In genomic region chr5:87916320-87916719, GRCh38 we compare ENCODE assay signal across 26 cellular contexts.
"Had no signal": no experiment of that assay in that cellular context is flagged by ENCODE, and none has a peak within 500 bp of the region (broad histone marks: within the 10 kb centered on the region; RNA-seq: fewer than 3 reads in every experiment).

No MANE protein-coding gene starts in this region.

- H3K27ac Mint-ChIP-seq: activated B cell treated with CpG ODN at 0.5 μM for 24 hours; activated CD4-positive, alpha-beta T cell treated with anti-CD3 and anti-CD28 coated beads, Interleukin-2, amount 10 ng/mL, durations not matched to agents 24 days and 14 days; activated CD8-positive, alpha-beta memory T cell treated with anti-CD3 and anti-CD28 coated beads, Interleukin-2, amount 10 ng/mL, durations not matched to agents 7 days and 5 days; activated naive CD4-positive, alpha-beta T cell treated with anti-CD3 and anti-CD28 coated beads, Interleukin-2, amount 50 U/mL, for 72 hours; activated naive CD8-positive, alpha-beta T cell treated with anti-CD3 and anti-CD28 coated beads, Interleukin-2, amount 50 U/mL, for 24 hours; activated T-cell treated with anti-CD3 and anti-CD28 coated beads, Interleukin-2, amount 50 U/mL, for 24 hours; activated T-helper 1 cell treated with anti-CD3 and anti-CD28 coated beads, Interleukin-12 subunit alpha, Interleukin-12 subunit beta, Interleukin-2, Interleukin-4 antibody, amounts not matched to agents 30 ng/mL and 10 ng/mL and 1 ng/mL, durations not matched to agents 14 hours and 24 hours and 36 hours; T-helper 1 cell treated with Interleukin-12 subunit alpha and Interleukin-12 subunit beta and Interleukin-4 antibody, amounts not matched to agents 30 μg/mL and 1 μg/mL, for 36 hours had no signal

- H3K27me3 ChIP-seq: ascending aorta, body of pancreas, SJSA1 had no signal

- H3K9me3 ChIP-seq: ascending aorta, body of pancreas, SJSA1 had no signal

- H3K9me3 Mint-ChIP-seq: activated CD4-positive, alpha-beta T cell treated with anti-CD3 and anti-CD28 coated beads, Interleukin-2, amount 10 ng/mL, durations not matched to agents 24 days and 14 days; activated naive CD8-positive, alpha-beta T cell treated with anti-CD3 and anti-CD28 coated beads, Interleukin-2, amount 50 U/mL, for 24 hours; activated T-helper 1 cell treated with anti-CD3 and anti-CD28 coated beads, Interleukin-12 subunit alpha, Interleukin-12 subunit beta, Interleukin-2, Interleukin-4 antibody, amounts not matched to agents 30 ng/mL and 10 ng/mL and 1 ng/mL, durations not matched to agents 14 hours and 24 hours and 36 hours; T-helper 1 cell treated with Interleukin-12 subunit alpha and Interleukin-12 subunit beta and Interleukin-4 antibody, amounts not matched to agents 30 μg/mL and 1 μg/mL, for 36 hours had no signal

- ATAC-seq: activated CD8-positive, alpha-beta memory T cell treated with anti-CD3 and anti-CD28 coated beads, Interleukin-2, amount 10 ng/mL, durations not matched to agents 7 days and 5 days; activated naive CD4-positive, alpha-beta T cell treated with anti-CD3 and anti-CD28 coated beads, Interleukin-2, amount 50 U/mL, for 72 hours; activated naive CD8-positive, alpha-beta T cell treated with anti-CD3 and anti-CD28 coated beads, Interleukin-2, amount 50 U/mL, for 24 hours; body of pancreas; SK-N-SH treated with all-trans-retinoic acid at 6 μM for 48 hours had no signal

- H3K4me3 Mint-ChIP-seq: activated B cell treated with CpG ODN at 0.5 μM for 24 hours; activated CD4-positive, alpha-beta T cell treated with anti-CD3 and anti-CD28 coated beads, Interleukin-2, amount 10 ng/mL, durations not matched to agents 24 days and 14 days; activated CD8-positive, alpha-beta memory T cell treated with anti-CD3 and anti-CD28 coated beads, Interleukin-2, amount 10 ng/mL, durations not matched to agents 7 days and 5 days; activated naive CD8-positive, alpha-beta T cell treated with anti-CD3 and anti-CD28 coated beads, Interleukin-2, amount 50 U/mL, for 24 hours; activated T-cell treated with anti-CD3 and anti-CD28 coated beads, Interleukin-2, amount 50 U/mL, for 24 hours; activated T-helper 1 cell treated with anti-CD3 and anti-CD28 coated beads, Interleukin-12 subunit alpha, Interleukin-12 subunit beta, Interleukin-2, Interleukin-4 antibody, amounts not matched to agents 30 ng/mL and 10 ng/mL and 1 ng/mL, durations not matched to agents 14 hours and 24 hours and 36 hours; T-helper 1 cell treated with Interleukin-12 subunit alpha and Interleukin-12 subunit beta and Interleukin-4 antibody, amounts not matched to agents 30 μg/mL and 1 μg/mL, for 36 hours had no signal

- H3K4me1 ChIP-seq: ascending aorta, body of pancreas, SJSA1 had no signal

- H3K27ac ChIP-seq: ascending aorta, body of pancreas, SJSA1 had no signal

- H3K27me3 Mint-ChIP-seq: activated B cell treated with CpG ODN at 0.5 μM for 24 hours; activated CD4-positive, alpha-beta T cell treated with anti-CD3 and anti-CD28 coated beads, Interleukin-2, amount 10 ng/mL, durations not matched to agents 24 days and 14 days; activated CD8-positive, alpha-beta memory T cell treated with anti-CD3 and anti-CD28 coated beads, Interleukin-2, amount 10 ng/mL, durations not matched to agents 7 days and 5 days; activated naive CD8-positive, alpha-beta T cell treated with anti-CD3 and anti-CD28 coated beads, Interleukin-2, amount 50 U/mL, for 24 hours; activated T-cell treated with anti-CD3 and anti-CD28 coated beads, Interleukin-2, amount 50 U/mL, for 24 hours had no signal

- H3K36me3 Mint-ChIP-seq: activated CD8-positive, alpha-beta memory T cell treated with anti-CD3 and anti-CD28 coated beads, Interleukin-2, amount 10 ng/mL, durations not matched to agents 7 days and 5 days; activated naive CD4-positive, alpha-beta T cell treated with anti-CD3 and anti-CD28 coated beads, Interleukin-2, amount 50 U/mL, for 72 hours had no signal

- H3K4me1 Mint-ChIP-seq: activated B cell treated with CpG ODN at 0.5 μM for 24 hours; activated CD4-positive, alpha-beta T cell treated with anti-CD3 and anti-CD28 coated beads, Interleukin-2, amount 10 ng/mL, durations not matched to agents 24 days and 14 days; activated CD8-positive, alpha-beta memory T cell treated with anti-CD3 and anti-CD28 coated beads, Interleukin-2, amount 10 ng/mL, durations not matched to agents 7 days and 5 days; activated naive CD8-positive, alpha-beta T cell treated with anti-CD3 and anti-CD28 coated beads, Interleukin-2, amount 50 U/mL, for 24 hours had no signal

- H3K36me3 ChIP-seq: ascending aorta, SJSA1 had no signal

- H3K4me3 ChIP-seq: ascending aorta, body of pancreas, SJSA1 had no signal

- DNase-seq: activated B cell treated with CpG ODN at 0.5 μM for 24 hours; activated CD4-positive, alpha-beta T cell treated with anti-CD3 and anti-CD28 coated beads for 1 hour; activated CD4-positive, alpha-beta T cell treated with anti-CD3 and anti-CD28 coated beads, Interleukin-2, amount 10 ng/mL, durations not matched to agents 24 days and 14 days; activated CD4-positive, alpha-beta T cell treated with anti-CD3 and anti-CD28 coated beads, Interleukin-2, amount 50 U/mL, for 48 hours; activated CD8-positive, alpha-beta memory T cell treated with anti-CD3 and anti-CD28 coated beads, Interleukin-2, amount 10 ng/mL, durations not matched to agents 7 days and 5 days; activated effector memory CD4-positive, alpha-beta T cell treated with Interleukin-2 at 50 U/mL for 16 hours; activated naive CD4-positive, alpha-beta T cell; activated naive CD8-positive, alpha-beta T cell treated with anti-CD3 and anti-CD28 coated beads, Interleukin-2, amount 50 U/mL, for 24 hours; activated T-cell treated with anti-CD3 and anti-CD28 coated beads, Interleukin-2, amount 50 U/mL, for 24 hours; amniotic stem cell; body of pancreas; MM.1S; NCI-H1105; NCI-H1436; NCI-H1694 treated with DMSO at 0.1 percent for 48 hours; NCI-H2029 treated with DMSO at 0.1 percent for 48 hours; NCI-H446; NCI-H524; SHP77; SW 1271 had no signal
